ENCODE assay signal across 9 cellular contexts in the genomic region with DNA sequence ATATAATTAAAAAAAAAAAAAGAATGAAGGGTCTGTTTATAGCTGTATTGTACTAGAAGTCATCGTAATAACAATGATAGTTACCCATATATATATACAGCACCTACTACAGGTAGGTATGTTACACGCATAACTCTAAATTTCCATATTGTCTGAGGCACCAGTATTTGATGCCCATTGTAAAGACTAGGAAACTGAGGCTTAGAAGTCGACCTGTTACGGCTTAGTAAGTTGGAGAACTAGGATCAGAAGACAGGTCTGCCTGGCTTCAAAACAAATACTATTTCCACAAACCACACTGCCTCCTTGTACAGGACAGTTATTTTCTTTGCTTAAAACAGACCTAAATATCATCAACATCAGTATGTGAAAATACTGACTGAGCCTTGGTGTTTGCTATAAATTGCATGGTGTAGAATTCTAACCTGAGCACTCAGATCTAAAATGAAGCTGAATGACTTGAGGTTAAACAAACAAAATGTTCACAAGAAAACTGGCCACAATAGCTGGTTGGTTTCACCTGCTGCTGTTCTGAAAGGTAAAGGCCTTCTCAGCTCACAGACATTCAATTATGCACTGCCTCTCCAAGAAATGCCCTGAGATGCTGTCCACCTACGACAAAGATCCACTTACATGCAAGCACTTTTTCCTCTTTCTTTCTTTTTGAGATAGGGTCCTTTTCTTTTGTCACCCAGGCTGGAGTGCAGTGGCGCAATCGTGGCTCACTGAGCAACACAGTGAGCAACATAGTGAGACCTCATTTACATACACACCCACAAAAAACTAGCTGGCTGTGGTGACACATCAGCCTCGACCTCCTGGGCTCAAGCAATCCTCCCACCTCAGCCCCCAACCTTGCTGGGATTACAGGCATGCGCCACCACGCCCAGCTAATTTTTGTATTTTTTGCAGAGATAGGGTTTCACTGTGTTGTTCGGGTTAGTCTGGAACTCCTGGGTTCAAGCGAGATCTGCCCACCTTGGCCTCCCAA.
DNase-seq lines count a peak whose midpoint lies in the region; ATAC-seq and TF ChIP-seq lines count a peak whose summit lies in the region.
"Had no signal": no experiment of that assay in that cellular context is flagged by ENCODE, and none has a peak within 500 bp of the region (broad histone marks: within the 10 kb centered on the region; RNA-seq: fewer than 3 reads in every experiment).

No MANE protein-coding gene starts in this region.

- in situ Hi-C loops in GM13976 (cut with MboI; ENCODE audit: low sequenced_read_pairs, unreplicated experiment): no loop called here

- peak; percentile 51 for DNase-seq in T-helper 2 cell treated with Interferon-gamma antibody and Interleukin-4, amounts not matched to agents 5 μg/mL and 100 μg/mL, for 36 hours (ENCODE audit: low spot score)
- DNase-seq in kidney glomerular epithelial cell (lab: John Stamatoyannopoulos, UW) (peak; percentile 40), NCI-H446 (lab: John Stamatoyannopoulos, UW) (no peak), NCI-H526 treated with DMSO at 0.1 percent for 48 hours (lab: John Stamatoyannopoulos, UW) (no peak), GM13976 (ENCODE audit: low spot score) (no peak)
- DNase-seq in activated effector memory CD4-positive, alpha-beta T cell treated with anti-CD3 and anti-CD28 coated beads, Interleukin-2, amount 50 U/mL, for 16 hours: no peak

- H3K27me3 Mint-ChIP-seq in T-helper 2 cell treated with Interferon-gamma antibody and Interleukin-4, amounts not matched to agents 5 μg/mL and 100 μg/mL, for 36 hours (ENCODE audit: low read depth): no peaks in the 10 kb centered on the region

- H3K27me3 ChIP-seq in ACC112 (ENCODE audit: insufficient read depth, low read length): no peaks in the 10 kb centered on the region

- peaks cover 33% of the 10 kb centered on the region for H3K36me3 Mint-ChIP-seq in T-helper 2 cell treated with Interferon-gamma antibody and Interleukin-4, amounts not matched to agents 5 μg/mL and 100 μg/mL, for 36 hours (ENCODE audit: low read depth)

- no peak overlapping the region for H3K4me3 Mint-ChIP-seq in T-helper 2 cell treated with Interferon-gamma antibody and Interleukin-4, amounts not matched to agents 5 μg/mL and 100 μg/mL, for 36 hours

- H3K27ac Mint-ChIP-seq in T-helper 2 cell treated with Interferon-gamma antibody and Interleukin-4, amounts not matched to agents 5 μg/mL and 100 μg/mL, for 36 hours: peak overlapping the region; percentile 56

- H2AFZ ChIP-seq in ACC112 (ENCODE audit: low read length, unreplicated experiment): no peak overlapping the region

- peaks cover 87% of the 10 kb centered on the region for H3K79me2 ChIP-seq in ACC112 (ENCODE audit: control insufficient read depth, insufficient read depth, low read length, unreplicated experiment)

- peaks cover 58% of the 10 kb centered on the region for H3K4me1 ChIP-seq in ACC112 (ENCODE audit: control insufficient read depth, insufficient read depth, low read length, unreplicated experiment)

- no peak overlapping the region for H3K4me3 ChIP-seq in ACC112 (ENCODE audit: low read depth, low read length)

- peaks cover 43% of the 10 kb centered on the region for H3K4me1 Mint-ChIP-seq in T-helper 2 cell treated with Interferon-gamma antibody and Interleukin-4, amounts not matched to agents 5 μg/mL and 100 μg/mL, for 36 hours (ENCODE audit: low read depth)

- H3K36me3 ChIP-seq in ACC112 (ENCODE audit: insufficient read depth, low read length): peaks cover 52% of the 10 kb centered on the region

- no peak for TF ChIP-seq CTCF in GM13976 (IDR thresholded peaks at IDR 0.05; ENCODE audit: borderline replicate concordance, control extremely low read depth, extremely low read depth, insufficient read depth, missing control alignments)

- no peaks in the 10 kb centered on the region for H3K9me3 Mint-ChIP-seq in T-helper 2 cell treated with Interferon-gamma antibody and Interleukin-4, amounts not matched to agents 5 μg/mL and 100 μg/mL, for 36 hours

- peak overlapping the region; percentile 99 for H3K27ac ChIP-seq in ACC112 (ENCODE audit: low read depth, low read length)

- ATAC-seq in GM19463 (IDR thresholded peaks at IDR 0.05; ENCODE audit: unreplicated experiment): peak; percentile 36
- ATAC-seq: right cardiac atrium had no signal

Comparison
In these comparisons a context has a peak if more than half of its experiments do, and no peak if none do; other contexts are left out.
1. DNase-seq: peak in T-helper 2 cell treated with Interferon-gamma antibody and Interleukin-4, amounts not matched to agents 5 μg/mL and 100 μg/mL, for 36 hours (single experiment) and kidney glomerular epithelial cell (single experiment); none in NCI-H446 (0 of 2), NCI-H526 treated with DMSO at 0.1 percent for 48 hours (single experiment), activated effector memory CD4-positive, alpha-beta T cell treated with anti-CD3 and anti-CD28 coated beads, Interleukin-2, amount 50 U/mL, for 16 hours (single experiment) and GM13976 (single experiment).